Comparison of ENCODE assay signal across 8 cellular contexts in genomic region chr4:103075435-103075893, GRCh38. TPM values are rescaled to one million over a fixed set of nuclear protein-coding genes. Genes with fewer than 3 reads are reported as not detected.
A peak's percentile ranks its signal among the peaks of the same experiment; 100 is the strongest.
DNase-seq lines count a peak whose midpoint lies in the region; ATAC-seq and TF ChIP-seq lines count a peak whose summit lies in the region.

No MANE protein-coding gene starts in this region.

- TF ChIP-seq POLR2A in erythroblast (IDR thresholded peaks at IDR 0.05; ENCODE audit: low read length): no peak

- peak overlapping the region; percentile 76 for H3K4me3 Mint-ChIP-seq in Calu3 (ENCODE audit: low read depth, unreplicated experiment)

- H3K4me1 Mint-ChIP-seq in Calu3 (ENCODE audit: low read depth, unreplicated experiment): peaks cover 18% of the 10 kb centered on the region

- no peaks in the 10 kb centered on the region for H3K9me3 ChIP-seq in RWPE2 (ENCODE audit: severe bottlenecking)
- H3K9me3 ChIP-seq in osteoblast (ENCODE audit: low read depth, low read length): no peaks in the 10 kb centered on the region

- no peak overlapping the region for H3K27ac Mint-ChIP-seq in Calu3 (ENCODE audit: unreplicated experiment)

- H3K27me3 ChIP-seq in RWPE2 (ENCODE audit: insufficient read depth, poor library complexity, severe bottlenecking): no peaks in the 10 kb centered on the region
- H3K27me3 ChIP-seq in osteoblast (ENCODE audit: insufficient read depth, low read length): no peaks in the 10 kb centered on the region

- peaks cover 24% of the 10 kb centered on the region for H3K27me3 Mint-ChIP-seq in Calu3 (ENCODE audit: unreplicated experiment)

- BruUV-seq in Calu3 (replicated peaks; lab: Mats Ljungman, UMichigan): TSS peak; percentile 61

- peaks cover 19% of the 10 kb centered on the region for H3K36me3 Mint-ChIP-seq in Calu3 (ENCODE audit: insufficient read depth, unreplicated experiment)

- intact Hi-C loops in Calu3 (cut with micrococcal nuclease; ENCODE audit: unreplicated experiment): no loop called here

- CTCF ChIA-PET in Calu3 (lab: Charles Lee): no interaction called here

- H3K9me3 Mint-ChIP-seq in Calu3 (ENCODE audit: low read depth, unreplicated experiment): no peaks in the 10 kb centered on the region

- peak; percentile 4 for ATAC-seq in GM21447 (IDR thresholded peaks at IDR 0.05; ENCODE audit: unreplicated experiment)
- ATAC-seq in RWPE2 (ENCODE audit: low read depth): peak; percentile 2; the same call in 2 of the 3 replicates
- no peak for ATAC-seq in HG02981 (IDR thresholded peaks at IDR 0.05; ENCODE audit: unreplicated experiment)
- no peak for ATAC-seq in HG03520 (IDR thresholded peaks at IDR 0.05; ENCODE audit: unreplicated experiment)

- DNase-seq in Calu3 (no peak), RWPE2 (ENCODE audit: low spot score) (no peak), erythroblast (lab: John Stamatoyannopoulos, UW) (peak; percentile 35 to 50), osteoblast (ENCODE audit: insufficient read length, low spot score, missing footprints) (peak; percentile 79), HPDE6-E6E7 (ENCODE audit: extremely low spot score) (no peak)

- no peak for TF ChIP-seq CTCF in Calu3 (IDR thresholded peaks at IDR 0.05; ENCODE audit: unreplicated experiment)
- TF ChIP-seq CTCF in RWPE2 (IDR thresholded peaks at IDR 0.05; ENCODE audit: poor library complexity, severe bottlenecking): no peak
- no peak for TF ChIP-seq CTCF in osteoblast (IDR thresholded peaks at IDR 0.05; ENCODE audit: extremely low read depth, low read depth, low read length)

- 0 out of 2 replicates have a peak, but pooled peaks cover 7% of the 10 kb centered on the region for H3K36me3 ChIP-seq in RWPE2 (ENCODE audit: low read depth)
- H3K36me3 ChIP-seq in osteoblast (ENCODE audit: insufficient read depth, low read length): peaks cover 4% of the 10 kb centered on the region

- peak overlapping the region; percentile 86 for H3K4me2 ChIP-seq in osteoblast (ENCODE audit: insufficient read depth, low read length)

- H3K4me3 ChIP-seq in RWPE2 (ENCODE audit: severe bottlenecking): peak overlapping the region; percentile 53
- peak overlapping the region; percentile 84 for H3K4me3 ChIP-seq in osteoblast (ENCODE audit: insufficient read depth, low read length)

- H3K27ac ChIP-seq in RWPE2 (ENCODE audit: poor library complexity, severe bottlenecking): peak overlapping the region; percentile 38
- H3K27ac ChIP-seq in osteoblast (ENCODE audit: low read depth, low read length): peak overlapping the region; percentile 66

- H3K4me1 ChIP-seq in RWPE2 (ENCODE audit: insufficient read depth, poor library complexity, severe bottlenecking): peaks cover 21% of the 10 kb centered on the region
- peaks cover 10% of the 10 kb centered on the region for H3K4me1 ChIP-seq in osteoblast (ENCODE audit: insufficient read depth, low read length)

- H2AFZ ChIP-seq in osteoblast (ENCODE audit: low read length): peak overlapping the region; percentile 87

- peaks cover 37% of the 10 kb centered on the region for H3K79me2 ChIP-seq in osteoblast (ENCODE audit: insufficient read depth, low read length)

- no peaks in the 10 kb centered on the region for H4K20me1 ChIP-seq in osteoblast (ENCODE audit: insufficient read depth, low read length)

RNA-seq across cellular contexts. Expression of gene SLC9B2, which starts 1.1 kb away (rescaled TPM):
- total RNA-seq in Calu3 (2022) (2.7 and 5.0 TPM in 2 replicates), osteoblast (23.5 and 23.6 TPM in 2 replicates)

RNA-seq across cellular contexts. Expression of gene BDH2, which starts 24.2 kb away (rescaled TPM):
- total RNA-seq in Calu3 (2022): 8.1 and 15.2 TPM in 2 replicates
- total RNA-seq in osteoblast: 36.6 and 43.0 TPM in 2 replicates

RNA-seq across cellular contexts. Expression of gene SLC9B1, which starts 56.0 kb away (rescaled TPM):
- total RNA-seq in Calu3 (2022) (not detected in 2 replicates), osteoblast (0.29 and 0.72 TPM in 2 replicates)

Comparison
In these comparisons a context has a peak if more than half of its experiments do, and no peak if none do; other contexts are left out.
1. DNase-seq: peak in erythroblast (2 of 2) and osteoblast (single experiment); none in Calu3 (single experiment), RWPE2 (single experiment) and HPDE6-E6E7 (single experiment).
2. ATAC-seq: peak in GM21447 (single experiment) and RWPE2 (single experiment); none in HG02981 (single experiment) and HG03520 (single experiment).